In genomic region chr3:53269888-53270880, GRCh38 we compare ENCODE assay signal across 1 cellular context.
TF ChIP-seq lines count a peak whose summit lies in the region.

No MANE protein-coding gene starts in this region.

TF ChIP-seq in K562, 482 proteins besides CTCF, POLR2A, EP300 and RAD21 (continued from another document and continues in another):
- TF ChIP-seq JUND (IDR thresholded peaks at IDR 0.05; ENCODE audit: borderline replicate concordance, low read depth, low read length) (peak; percentile 60), JUND (tag; IDR thresholded peaks at IDR 0.05; ENCODE audit: borderline replicate concordance, low read depth, low read length) (peak; percentile 90; the same call in 2 of the 3 replicates), RBM14 (IDR thresholded peaks at IDR 0.05; ENCODE audit: borderline replicate concordance, insufficient read depth, low read depth, low read length) (no peak), RBBP5 (IDR thresholded peaks at IDR 0.05; ENCODE audit: borderline replicate concordance, insufficient read depth, low read length, poor library complexity, severe bottlenecking) (no peak), KDM1A (IDR thresholded peaks at IDR 0.05) (no peak), KLF16 (IDR thresholded peaks at IDR 0.05) (no peak), HIVEP1 (CRISPR knock-in tag; IDR thresholded peaks at IDR 0.05) (0 out of 2 replicates have a peak, but pooled peaks have one; percentile 52), KAT8 (IDR thresholded peaks at IDR 0.05; ENCODE audit: low read depth) (no peak), ZNF282 (CRISPR knock-in tag; IDR thresholded peaks at IDR 0.05) (no peak), HCFC1 (IDR thresholded peaks at IDR 0.05; ENCODE audit: low read depth, low read length) (no peak), ZKSCAN8 (CRISPR knock-in tag; IDR thresholded peaks at IDR 0.05) (peak; percentile 60; the same call in 1 of the 2 replicates), FOSL1 (tag; conservative IDR thresholded peaks at IDR 0.05) (peak; percentile 69), FOXA1 (IDR thresholded peaks at IDR 0.05; ENCODE audit: borderline replicate concordance) (no peak), AFF1 (IDR thresholded peaks at IDR 0.05; ENCODE audit: low read depth in 1 of 2, partially characterized antibody in 2 of 2) (peak in 1 of 2 experiments; percentile 55), ATF7 (IDR thresholded peaks at IDR 0.05) (peak; percentile 36; the same call in 1 of the 2 replicates), PBX2 (CRISPR knock-in tag; IDR thresholded peaks at IDR 0.05; ENCODE audit: low read depth) (no peak), PBX2 (tag; conservative IDR thresholded peaks at IDR 0.05; ENCODE audit: low read depth) (0 out of 2 replicates have a peak, but pooled peaks have one; percentile 41), ELF4 (CRISPR knock-in tag; IDR thresholded peaks at IDR 0.05) (no peak), ZFP30 (CRISPR knock-in tag; IDR thresholded peaks at IDR 0.05; ENCODE audit: borderline replicate concordance) (no peak), SP1 (CRISPR knock-in tag; IDR thresholded peaks at IDR 0.05) (no peak), STAT5B (CRISPR knock-in tag; IDR thresholded peaks at IDR 0.05) (no peak), NCOA6 (IDR thresholded peaks at IDR 0.05) (no peak), PYGO2 (tag; IDR thresholded peaks at IDR 0.05) (0 out of 2 replicates have a peak, but pooled peaks have one; percentile 20), MTA3 (IDR thresholded peaks at IDR 0.05; ENCODE audit: borderline replicate concordance) (peak; percentile 87), ARID3A (IDR thresholded peaks at IDR 0.05; ENCODE audit: borderline replicate concordance, low read depth, low read length) (no peak), BHLHE40 (IDR thresholded peaks at IDR 0.05; ENCODE audit: low read length) (0 out of 2 replicates have a peak, but pooled peaks have one; percentile 6), FOXJ2 (tag; IDR thresholded peaks at IDR 0.05) (peak; percentile 70; the same call in 1 of the 2 replicates), ZSCAN32 (CRISPR knock-in tag; IDR thresholded peaks at IDR 0.05) (no peak), GTF2F1 (IDR thresholded peaks at IDR 0.05; ENCODE audit: low read depth, low read length) (0 out of 2 replicates have a peak, but pooled peaks have one; percentile 50), TBP (optimal IDR thresholded peaks at IDR 0.05; ENCODE audit: low read depth, low read length) (peak; percentile 73), SRSF3 (IDR thresholded peaks at IDR 0.05; ENCODE audit: insufficient read depth, low read length) (no peak), RB1 (IDR thresholded peaks at IDR 0.05; ENCODE audit: low read depth) (no peak), MAZ (CRISPR knock-in tag; conservative IDR thresholded peaks at IDR 0.05 in 1 of 2, IDR thresholded peaks at IDR 0.05 in 1 of 2) (peak; percentile 23 to 61; a peak in 2 of 4 replicates), HSF4 (CRISPR knock-in tag; IDR thresholded peaks at IDR 0.05; ENCODE audit: borderline replicate concordance) (no peak; the same call in 1 of the 2 replicates), KLF10 (CRISPR knock-in tag; IDR thresholded peaks at IDR 0.05) (no peak), MYBL2 (IDR thresholded peaks at IDR 0.05; ENCODE audit: low read depth) (no peak), MYBL2 (CRISPR knock-in tag; IDR thresholded peaks at IDR 0.05; ENCODE audit: borderline replicate concordance) (no peak)
- TF ChIP-seq, protein P1, sequence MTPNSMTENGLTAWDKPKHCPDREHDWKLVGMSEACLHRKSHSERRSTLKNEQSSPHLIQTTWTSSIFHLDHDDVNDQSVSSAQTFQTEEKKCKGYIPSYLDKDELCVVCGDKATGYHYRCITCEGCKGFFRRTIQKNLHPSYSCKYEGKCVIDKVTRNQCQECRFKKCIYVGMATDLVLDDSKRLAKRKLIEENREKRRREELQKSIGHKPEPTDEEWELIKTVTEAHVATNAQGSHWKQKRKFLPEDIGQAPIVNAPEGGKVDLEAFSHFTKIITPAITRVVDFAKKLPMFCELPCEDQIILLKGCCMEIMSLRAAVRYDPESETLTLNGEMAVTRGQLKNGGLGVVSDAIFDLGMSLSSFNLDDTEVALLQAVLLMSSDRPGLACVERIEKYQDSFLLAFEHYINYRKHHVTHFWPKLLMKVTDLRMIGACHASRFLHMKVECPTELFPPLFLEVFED (CRISPR knock-in tag; conservative IDR thresholded peaks at IDR 0.05): no peak
- TF ChIP-seq, protein P2, sequence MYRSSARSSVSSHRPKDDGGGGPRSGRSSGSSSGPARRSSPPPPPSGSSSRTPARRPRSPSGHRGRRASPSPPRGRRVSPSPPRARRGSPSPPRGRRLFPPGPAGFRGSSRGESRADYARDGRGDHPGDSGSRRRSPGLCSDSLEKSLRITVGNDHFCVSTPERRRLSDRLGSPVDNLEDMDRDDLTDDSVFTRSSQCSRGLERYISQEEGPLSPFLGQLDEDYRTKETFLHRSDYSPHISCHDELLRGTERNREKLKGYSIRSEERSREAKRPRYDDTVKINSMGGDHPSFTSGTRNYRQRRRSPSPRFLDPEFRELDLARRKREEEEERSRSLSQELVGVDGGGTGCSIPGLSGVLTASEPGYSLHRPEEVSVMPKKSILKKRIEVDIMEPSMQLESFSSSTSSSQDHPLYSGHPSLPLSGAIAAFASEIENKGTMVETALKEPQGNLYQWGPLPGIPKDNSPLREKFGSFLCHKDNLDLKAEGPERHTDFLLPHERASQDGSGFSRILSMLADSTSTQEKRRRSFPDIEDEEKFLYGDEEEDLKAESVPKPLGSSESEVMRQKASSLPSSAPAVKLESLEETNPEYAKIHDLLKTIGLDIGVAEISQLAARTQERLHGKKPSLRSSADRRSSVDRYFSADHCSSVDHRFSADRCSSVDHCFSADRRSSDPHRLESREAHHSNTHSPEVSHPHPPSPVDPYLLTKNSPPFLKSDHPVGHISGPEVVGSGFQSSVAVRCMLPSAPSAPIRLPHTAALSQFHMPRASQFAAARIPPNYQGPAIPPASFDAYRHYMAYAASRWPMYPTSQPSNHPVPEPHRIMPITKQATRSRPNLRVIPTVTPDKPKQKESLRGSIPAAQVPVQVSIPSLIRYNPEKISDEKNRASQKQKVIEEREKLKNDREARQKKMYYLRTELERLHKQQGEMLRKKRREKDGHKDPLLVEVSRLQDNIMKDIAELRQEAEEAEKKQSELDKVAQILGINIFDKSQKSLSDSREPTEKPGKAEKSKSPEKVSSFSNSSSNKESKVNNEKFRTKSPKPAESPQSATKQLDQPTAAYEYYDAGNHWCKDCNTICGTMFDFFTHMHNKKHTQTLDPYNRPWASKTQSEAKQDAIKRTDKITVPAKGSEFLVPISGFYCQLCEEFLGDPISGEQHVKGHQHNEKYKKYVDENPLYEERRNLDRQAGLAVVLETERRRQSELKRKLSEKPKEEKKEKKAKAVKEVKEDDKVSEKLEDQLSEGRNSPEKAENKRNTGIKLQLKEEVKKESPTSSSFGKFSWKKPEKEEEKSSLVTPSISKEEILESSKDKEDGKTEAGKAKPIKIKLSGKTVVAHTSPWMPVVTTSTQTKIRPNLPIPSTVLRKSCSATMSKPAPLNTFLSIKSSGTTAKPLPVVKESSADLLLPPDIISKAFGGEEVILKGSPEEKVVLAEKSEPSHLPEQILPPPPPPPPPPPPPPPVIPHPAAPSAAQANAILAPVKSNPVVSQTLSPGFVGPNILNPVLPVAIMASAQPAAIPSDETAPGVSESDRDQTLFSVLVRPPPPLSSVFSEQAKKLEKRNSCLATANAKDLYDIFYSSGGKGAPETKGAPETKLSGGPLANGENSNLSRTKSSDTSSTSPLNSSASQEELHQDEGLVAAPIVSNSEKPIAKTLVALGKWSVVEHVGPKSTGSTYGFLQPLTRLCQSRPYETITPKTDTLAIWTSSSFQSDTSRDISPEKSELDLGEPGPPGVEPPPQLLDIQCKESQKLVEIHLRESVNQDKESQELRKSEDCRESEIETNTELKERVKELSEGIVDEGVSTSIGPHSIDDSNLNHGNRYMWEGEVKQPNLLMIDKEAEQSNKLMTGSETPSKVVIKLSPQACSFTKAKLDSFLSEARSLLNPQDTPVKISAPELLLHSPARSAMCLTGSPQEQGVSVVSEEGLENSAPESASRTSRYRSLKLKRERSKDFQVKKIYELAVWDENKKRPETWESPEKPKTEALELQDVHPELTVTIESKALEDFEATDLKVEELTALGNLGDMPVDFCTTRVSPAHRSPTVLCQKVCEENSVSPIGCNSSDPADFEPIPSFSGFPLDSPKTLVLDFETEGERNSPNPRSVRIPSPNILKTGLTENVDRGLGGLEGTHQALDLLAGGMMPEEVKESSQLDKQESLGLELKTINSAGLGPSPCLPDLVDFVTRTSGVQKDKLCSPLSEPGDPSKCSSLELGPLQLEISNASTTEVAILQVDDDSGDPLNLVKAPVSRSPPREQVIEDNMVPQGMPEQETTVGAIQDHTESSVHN (IDR thresholded peaks at IDR 0.05; ENCODE audit: borderline replicate concordance in 1 of 2, low read depth in 1 of 2): no peak
- TF ChIP-seq, protein P3, sequence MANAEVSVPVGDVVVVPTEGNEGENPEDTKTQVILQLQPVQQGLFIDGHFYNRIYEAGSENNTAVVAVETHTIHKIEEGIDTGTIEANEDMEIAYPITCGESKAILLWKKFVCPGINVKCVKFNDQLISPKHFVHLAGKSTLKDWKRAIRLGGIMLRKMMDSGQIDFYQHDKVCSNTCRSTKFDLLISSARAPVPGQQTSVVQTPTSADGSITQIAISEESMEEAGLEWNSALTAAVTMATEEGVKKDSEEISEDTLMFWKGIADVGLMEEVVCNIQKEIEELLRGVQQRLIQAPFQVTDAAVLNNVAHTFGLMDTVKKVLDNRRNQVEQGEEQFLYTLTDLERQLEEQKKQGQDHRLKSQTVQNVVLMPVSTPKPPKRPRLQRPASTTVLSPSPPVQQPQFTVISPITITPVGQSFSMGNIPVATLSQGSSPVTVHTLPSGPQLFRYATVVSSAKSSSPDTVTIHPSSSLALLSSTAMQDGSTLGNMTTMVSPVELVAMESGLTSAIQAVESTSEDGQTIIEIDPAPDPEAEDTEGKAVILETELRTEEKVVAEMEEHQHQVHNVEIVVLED (CRISPR knock-in tag; IDR thresholded peaks at IDR 0.05): no peak
- TF ChIP-seq, protein P4, sequence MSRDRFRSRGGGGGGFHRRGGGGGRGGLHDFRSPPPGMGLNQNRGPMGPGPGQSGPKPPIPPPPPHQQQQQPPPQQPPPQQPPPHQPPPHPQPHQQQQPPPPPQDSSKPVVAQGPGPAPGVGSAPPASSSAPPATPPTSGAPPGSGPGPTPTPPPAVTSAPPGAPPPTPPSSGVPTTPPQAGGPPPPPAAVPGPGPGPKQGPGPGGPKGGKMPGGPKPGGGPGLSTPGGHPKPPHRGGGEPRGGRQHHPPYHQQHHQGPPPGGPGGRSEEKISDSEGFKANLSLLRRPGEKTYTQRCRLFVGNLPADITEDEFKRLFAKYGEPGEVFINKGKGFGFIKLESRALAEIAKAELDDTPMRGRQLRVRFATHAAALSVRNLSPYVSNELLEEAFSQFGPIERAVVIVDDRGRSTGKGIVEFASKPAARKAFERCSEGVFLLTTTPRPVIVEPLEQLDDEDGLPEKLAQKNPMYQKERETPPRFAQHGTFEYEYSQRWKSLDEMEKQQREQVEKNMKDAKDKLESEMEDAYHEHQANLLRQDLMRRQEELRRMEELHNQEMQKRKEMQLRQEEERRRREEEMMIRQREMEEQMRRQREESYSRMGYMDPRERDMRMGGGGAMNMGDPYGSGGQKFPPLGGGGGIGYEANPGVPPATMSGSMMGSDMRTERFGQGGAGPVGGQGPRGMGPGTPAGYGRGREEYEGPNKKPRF (IDR thresholded peaks at IDR 0.05; ENCODE audit: low read depth, low read length): no peak
